Comparison of ENCODE assay signal across 11 cellular contexts in the genomic region with DNA sequence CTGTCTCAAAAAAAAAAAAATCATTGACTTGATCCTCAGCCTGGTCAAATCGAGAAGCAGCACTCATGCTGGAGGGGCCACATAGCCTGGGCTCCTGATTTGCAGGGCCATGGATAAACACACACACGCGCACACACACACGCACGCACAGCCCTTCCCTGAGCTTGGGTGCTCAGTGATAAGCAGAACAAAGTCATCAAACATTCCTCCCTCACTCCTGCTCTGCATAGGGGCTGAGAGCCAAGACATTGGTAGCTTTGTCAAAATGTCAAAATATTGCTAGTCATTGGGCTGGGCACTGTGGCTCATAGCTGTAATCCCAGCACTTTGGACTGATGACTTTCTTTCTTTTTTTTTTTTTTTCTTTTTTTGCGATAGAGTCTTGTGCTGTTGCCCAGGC. TPM values are rescaled to one million over a fixed set of nuclear protein-coding genes. Genes with fewer than 3 reads are reported as not detected.
A peak's percentile ranks its signal among the peaks of the same experiment; 100 is the strongest.
DNase-seq lines count a peak whose midpoint lies in the region; ATAC-seq and TF ChIP-seq lines count a peak whose summit lies in the region.
"Had no signal": no experiment of that assay in that cellular context is flagged by ENCODE, and none has a peak within 500 bp of the region (broad histone marks: within the 10 kb centered on the region; RNA-seq: fewer than 3 reads in every experiment).

No MANE protein-coding gene starts in this region.

- no peak overlapping the region for H3K4me2 ChIP-seq in GM23338

- POLR2A ChIA-PET in naive thymus-derived CD8-positive, alpha-beta T cell (lab: Charles Lee), result interaction anchor here (0.6 kb wide), 1 partner anchor 42 kb away, joined by 3 read pairs; no protein-coding TSS in a partner anchor

- no peaks in the 10 kb centered on the region for H3K9me3 ChIP-seq in upper lobe of left lung
- H3K9me3 ChIP-seq: SJCRH30 had no signal

- TF ChIP-seq EP300 in upper lobe of left lung (IDR thresholded peaks at IDR 0.05), result no peak

- no peaks in the 10 kb centered on the region for H3K36me3 ChIP-seq in upper lobe of left lung
- H3K36me3 ChIP-seq in GM23338 (ENCODE audit: insufficient read depth), result no peaks in the 10 kb centered on the region
- H3K36me3 ChIP-seq: SJCRH30 had no signal

- H3K27me3 ChIP-seq in upper lobe of left lung (no peaks in the 10 kb centered on the region), GM23338 (ENCODE audit: insufficient read depth) (no peaks in the 10 kb centered on the region)
- H3K27me3 ChIP-seq: foreskin keratinocyte had no signal

- H3F3A ChIP-seq in GM23338 (replicated peaks; ENCODE audit: low read depth), result no peaks in the 10 kb centered on the region

- H4K20me1 ChIP-seq in GM23338 (replicated peaks; ENCODE audit: insufficient read depth), result no peaks in the 10 kb centered on the region

- H3K27ac Mint-ChIP-seq in naive thymus-derived CD8-positive, alpha-beta T cell, result no peak overlapping the region
- H3K27ac Mint-ChIP-seq in GM23338, result no peak overlapping the region
- H3K27ac Mint-ChIP-seq in activated CD4-positive, alpha-beta T cell treated with anti-CD3 and anti-CD28 coated beads, Interleukin-2, amount 10 ng/mL, durations not matched to agents 24 days and 14 days, result no peak overlapping the region
- H3K27ac Mint-ChIP-seq: activated CD8-positive, alpha-beta T cell treated with anti-CD3 and anti-CD28 coated beads for 36 hours had no signal

- H3K27ac ChIP-seq in upper lobe of left lung, result peak overlapping the region in 1 of 4 donors; percentile 0
- no peak overlapping the region for H3K27ac ChIP-seq in GM23338 (ENCODE audit: low read depth)
- H3K27ac ChIP-seq: SJCRH30 had no signal

- TF ChIP-seq CTCF in upper lobe of left lung (IDR thresholded peaks at IDR 0.05) (no peak), GM23338 (conservative IDR thresholded peaks at IDR 0.05; ENCODE audit: low read depth in 2 of 2) (no peak)

- DNase-seq in HT1080 (ENCODE audit: low read depth) (peak; percentile 38), amniotic epithelial cell (ENCODE audit: low read depth) (peak; percentile 93), left ventricle myocardium superior (peak; percentile 47), upper lobe of left lung (no peak), GM23338 (ENCODE audit: low spot score) (no peak)
- no peak for DNase-seq in naive thymus-derived CD8-positive, alpha-beta T cell
- no peak for DNase-seq in activated CD4-positive, alpha-beta T cell treated with anti-CD3 and anti-CD28 coated beads, Interleukin-2, amount 10 ng/mL, durations not matched to agents 24 days and 14 days
- DNase-seq: activated CD8-positive, alpha-beta T cell treated with anti-CD3 and anti-CD28 coated beads for 36 hours; foreskin keratinocyte; SJCRH30; stimulated activated naive CD4-positive, alpha-beta T cell treated with Interleukin-2 at 50 U/mL for 16 hours had no signal

- H3K4me3 Mint-ChIP-seq in naive thymus-derived CD8-positive, alpha-beta T cell, result no peak overlapping the region
- H3K4me3 Mint-ChIP-seq in GM23338, result no peak overlapping the region
- H3K4me3 Mint-ChIP-seq in activated CD4-positive, alpha-beta T cell treated with anti-CD3 and anti-CD28 coated beads, Interleukin-2, amount 10 ng/mL, durations not matched to agents 24 days and 14 days, result no peak overlapping the region
- H3K4me3 Mint-ChIP-seq: activated CD8-positive, alpha-beta T cell treated with anti-CD3 and anti-CD28 coated beads for 36 hours had no signal

- H3K36me3 Mint-ChIP-seq in naive thymus-derived CD8-positive, alpha-beta T cell, result no peaks in the 10 kb centered on the region
- peaks cover 3% of the 10 kb centered on the region; the same call in 1 of the 3 replicates for H3K36me3 Mint-ChIP-seq in GM23338 (ENCODE audit: low read depth)
- H3K36me3 Mint-ChIP-seq in activated CD4-positive, alpha-beta T cell treated with anti-CD3 and anti-CD28 coated beads, Interleukin-2, amount 10 ng/mL, durations not matched to agents 24 days and 14 days (ENCODE audit: low read depth), result no peaks in the 10 kb centered on the region

- peaks cover 0 to 2% (median 0%) of the 10 kb centered on the region in 9 donors for H3K9me3 Mint-ChIP-seq in naive thymus-derived CD8-positive, alpha-beta T cell
- H3K9me3 Mint-ChIP-seq in GM23338, result peaks cover 7% of the 10 kb centered on the region; the same call in 1 of the 3 replicates
- H3K9me3 Mint-ChIP-seq in activated CD4-positive, alpha-beta T cell treated with anti-CD3 and anti-CD28 coated beads, Interleukin-2, amount 10 ng/mL, durations not matched to agents 24 days and 14 days, result no peaks in the 10 kb centered on the region
- H3K9me3 Mint-ChIP-seq: activated CD8-positive, alpha-beta T cell treated with anti-CD3 and anti-CD28 coated beads for 36 hours had no signal

- H3K4me1 ChIP-seq in upper lobe of left lung (peaks cover 7 to 22% (median 14%) of the 10 kb centered on the region in 4 donors), GM23338 (ENCODE audit: insufficient read depth) (peaks cover 7% of the 10 kb centered on the region; the same call in 1 of the 2 replicates)

- TF ChIP-seq POLR2A in upper lobe of left lung (IDR thresholded peaks at IDR 0.05), result no peak

- no peaks in the 10 kb centered on the region for H3K79me2 ChIP-seq in GM23338 (replicated peaks; ENCODE audit: insufficient read depth)

- H3K9me2 ChIP-seq in GM23338 (ENCODE audit: insufficient read depth), result no peaks in the 10 kb centered on the region

- peaks cover 0 to 6% (median 0%) of the 10 kb centered on the region in 4 donors for H3K4me1 Mint-ChIP-seq in naive thymus-derived CD8-positive, alpha-beta T cell
- peaks cover 19% of the 10 kb centered on the region; the same call in 2 of the 3 replicates for H3K4me1 Mint-ChIP-seq in GM23338
- H3K4me1 Mint-ChIP-seq in activated CD4-positive, alpha-beta T cell treated with anti-CD3 and anti-CD28 coated beads, Interleukin-2, amount 10 ng/mL, durations not matched to agents 24 days and 14 days, result no peaks in the 10 kb centered on the region

- peaks cover 0 to 8% (median 5%) of the 10 kb centered on the region in 5 donors for H3K27me3 Mint-ChIP-seq in naive thymus-derived CD8-positive, alpha-beta T cell
- peaks cover 13% of the 10 kb centered on the region for H3K27me3 Mint-ChIP-seq in GM23338 (ENCODE audit: insufficient read depth, low read depth, poor library complexity)
- peaks cover 2% of the 10 kb centered on the region for H3K27me3 Mint-ChIP-seq in activated CD4-positive, alpha-beta T cell treated with anti-CD3 and anti-CD28 coated beads, Interleukin-2, amount 10 ng/mL, durations not matched to agents 24 days and 14 days
- H3K27me3 Mint-ChIP-seq: activated CD8-positive, alpha-beta T cell treated with anti-CD3 and anti-CD28 coated beads for 36 hours had no signal

- H2AFZ ChIP-seq in GM23338, result no peak overlapping the region

- no peak overlapping the region for H3K4me3 ChIP-seq in upper lobe of left lung
- H3K4me3 ChIP-seq in GM23338, result no peak overlapping the region
- H3K4me3 ChIP-seq: SJCRH30 had no signal

- intact Hi-C loops in left ventricle myocardium superior (cut with micrococcal nuclease), result no loop called here
- intact Hi-C loops in activated CD4-positive, alpha-beta T cell treated with anti-CD3 and anti-CD28 coated beads, Interleukin-2, amount 10 ng/mL, durations not matched to agents 24 days and 14 days (cut with micrococcal nuclease), result no loop called here

- peak; percentile 13 for ATAC-seq in left ventricle myocardium superior
- ATAC-seq in upper lobe of left lung (ENCODE audit: low FRiP score in 2 of 2), result peak; percentile 56 to 71
- ATAC-seq in naive thymus-derived CD8-positive, alpha-beta T cell, result no peak
- ATAC-seq in GM23338, result no peak
- ATAC-seq: activated CD8-positive, alpha-beta T cell treated with anti-CD3 and anti-CD28 coated beads for 36 hours; foreskin keratinocyte had no signal

- 29 to 46% methylated on average over 4 to 6 of the region's 6 CpGs for WGBS in upper lobe of left lung, 2 donors

TF ChIP-seq in GM23338, 12 proteins besides CTCF, POLR2A, EP300 and RAD21 (continues in another document):
- TF ChIP-seq POLR2AphosphoS5 (IDR thresholded peaks at IDR 0.05; ENCODE audit: low read depth) (no peak), EZH2 (IDR thresholded peaks at IDR 0.05; ENCODE audit: low read depth, unreplicated experiment) (no peak), ZNF331 (CRISPR knock-in tag; IDR thresholded peaks at IDR 0.05; ENCODE audit: low read depth) (no peak)
- TF ChIP-seq, protein P1, sequence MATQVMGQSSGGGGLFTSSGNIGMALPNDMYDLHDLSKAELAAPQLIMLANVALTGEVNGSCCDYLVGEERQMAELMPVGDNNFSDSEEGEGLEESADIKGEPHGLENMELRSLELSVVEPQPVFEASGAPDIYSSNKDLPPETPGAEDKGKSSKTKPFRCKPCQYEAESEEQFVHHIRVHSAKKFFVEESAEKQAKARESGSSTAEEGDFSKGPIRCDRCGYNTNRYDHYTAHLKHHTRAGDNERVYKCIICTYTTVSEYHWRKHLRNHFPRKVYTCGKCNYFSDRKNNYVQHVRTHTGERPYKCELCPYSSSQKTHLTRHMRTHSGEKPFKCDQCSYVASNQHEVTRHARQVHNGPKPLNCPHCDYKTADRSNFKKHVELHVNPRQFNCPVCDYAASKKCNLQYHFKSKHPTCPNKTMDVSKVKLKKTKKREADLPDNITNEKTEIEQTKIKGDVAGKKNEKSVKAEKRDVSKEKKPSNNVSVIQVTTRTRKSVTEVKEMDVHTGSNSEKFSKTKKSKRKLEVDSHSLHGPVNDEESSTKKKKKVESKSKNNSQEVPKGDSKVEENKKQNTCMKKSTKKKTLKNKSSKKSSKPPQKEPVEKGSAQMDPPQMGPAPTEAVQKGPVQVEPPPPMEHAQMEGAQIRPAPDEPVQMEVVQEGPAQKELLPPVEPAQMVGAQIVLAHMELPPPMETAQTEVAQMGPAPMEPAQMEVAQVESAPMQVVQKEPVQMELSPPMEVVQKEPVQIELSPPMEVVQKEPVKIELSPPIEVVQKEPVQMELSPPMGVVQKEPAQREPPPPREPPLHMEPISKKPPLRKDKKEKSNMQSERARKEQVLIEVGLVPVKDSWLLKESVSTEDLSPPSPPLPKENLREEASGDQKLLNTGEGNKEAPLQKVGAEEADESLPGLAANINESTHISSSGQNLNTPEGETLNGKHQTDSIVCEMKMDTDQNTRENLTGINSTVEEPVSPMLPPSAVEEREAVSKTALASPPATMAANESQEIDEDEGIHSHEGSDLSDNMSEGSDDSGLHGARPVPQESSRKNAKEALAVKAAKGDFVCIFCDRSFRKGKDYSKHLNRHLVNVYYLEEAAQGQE (IDR thresholded peaks at IDR 0.05; ENCODE audit: unreplicated experiment), result no peak

RNA-seq across cellular contexts. Expression of a gene that starts 34.0 kb away (rescaled TPM):
- 6.9 and 7.3 TPM in 2 replicates for total RNA-seq in HT1080 (2014; rRNA removed; shearing (Covaris generic))
- 18.6 and 21.2 TPM in 2 replicates for polyA plus RNA-seq in HT1080 (2015; cell fraction: cytosol; rRNA removed)
- 12.6 and 13.9 TPM in 2 replicates for polyA plus RNA-seq in HT1080 (2015; cell fraction: nucleus; rRNA removed)
- 81.7 TPM for total RNA-seq in left ventricle myocardium superior
- 10 to 100 TPM in 5 of 6 donors, 1 to 10 TPM in 1; 7.7 to 30.0 (median 16.1) TPM for total RNA-seq in upper lobe of left lung
- total RNA-seq in naive thymus-derived CD8-positive, alpha-beta T cell, result not detected
- polyA plus RNA-seq in naive thymus-derived CD8-positive, alpha-beta T cell, result not detected
- 12.7 and 16.2 TPM in 2 replicates for total RNA-seq in GM23338 (2014; rRNA removed; shearing (Covaris generic))
- polyA plus RNA-seq in GM23338 (2016; fragmentation: Nextera tagmentation; extraction: Ambion mirVana), result 7.0 and 8.9 TPM in 2 replicates
- total RNA-seq in activated CD4-positive, alpha-beta T cell treated with anti-CD3 and anti-CD28 coated beads, Interleukin-2, amount 10 ng/mL, durations not matched to agents 24 days and 14 days, result not detected in 2 replicates

Comparison
In these comparisons a context has a peak if more than half of its experiments do, and no peak if none do; other contexts are left out.
1. DNase-seq: peak in HT1080 (single experiment), amniotic epithelial cell (single experiment) and left ventricle myocardium superior (single experiment); none in upper lobe of left lung (0 of 2), naive thymus-derived CD8-positive, alpha-beta T cell (0 of 10), GM23338 (single experiment) and activated CD4-positive, alpha-beta T cell treated with anti-CD3 and anti-CD28 coated beads, Interleukin-2, amount 10 ng/mL, durations not matched to agents 24 days and 14 days (single experiment).
2. ATAC-seq: peak in left ventricle myocardium superior (single experiment) and upper lobe of left lung (2 of 2); none in naive thymus-derived CD8-positive, alpha-beta T cell (0 of 2) and GM23338 (single experiment).